In the genomic region with DNA sequence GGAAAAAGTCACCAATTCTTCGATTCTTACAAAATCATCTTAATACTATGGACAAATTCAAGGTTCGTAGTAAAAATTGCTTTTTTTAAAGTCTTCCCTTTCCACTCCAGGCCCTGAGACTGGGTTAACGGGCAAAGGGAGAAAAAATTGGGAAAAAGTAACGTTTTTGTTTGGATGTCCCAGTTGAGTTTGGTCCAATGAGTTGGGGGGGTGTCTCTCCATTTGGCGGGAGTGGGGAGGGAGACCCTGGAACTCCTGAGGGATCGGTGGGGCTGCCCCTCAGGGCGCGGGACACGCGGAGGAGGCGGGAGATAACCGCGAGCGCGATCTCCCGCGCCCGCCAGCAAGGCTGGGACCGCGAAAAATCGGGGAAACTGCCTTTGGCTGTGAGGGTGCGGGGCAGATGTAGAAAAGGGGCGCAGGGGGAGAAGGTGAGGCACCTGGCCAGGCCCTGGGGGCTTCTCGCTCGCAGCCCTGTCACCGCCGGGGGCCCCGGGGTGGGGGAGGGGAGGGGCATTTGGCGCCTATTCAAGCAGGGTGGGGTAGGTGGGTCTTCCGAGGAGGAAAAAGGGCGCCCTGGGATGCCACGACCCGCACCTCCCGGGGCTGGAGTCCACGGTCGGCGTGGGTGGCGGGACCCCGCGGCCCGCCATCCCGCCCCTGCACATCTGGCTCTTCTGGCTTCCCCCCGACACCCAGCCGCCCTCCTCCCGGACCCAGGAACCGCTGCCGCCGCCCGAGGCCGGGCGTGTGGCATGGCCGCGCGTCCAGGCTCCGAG, we compare ENCODE assay signal across 2 cellular contexts.
TF ChIP-seq lines count a peak whose summit lies in the region.

No MANE protein-coding gene starts in this region.

TF ChIP-seq in GM12878, 131 proteins besides CTCF, POLR2A, EP300 and RAD21 (continues in another document):
- TF ChIP-seq HDAC6 (IDR thresholded peaks at IDR 0.05; ENCODE audit: unreplicated experiment) (no peak), SIN3A (IDR thresholded peaks at IDR 0.05; ENCODE audit: low read depth, low read length) (no peak), CBX5 (IDR thresholded peaks at IDR 0.05; ENCODE audit: low read depth) (no peak), BHLHE40 (IDR thresholded peaks at IDR 0.05; ENCODE audit: borderline replicate concordance in 1 of 2, low read depth in 2 of 2, low read length in 1 of 2) (no peak), ZNF622 (IDR thresholded peaks at IDR 0.05) (no peak), SUPT20H (IDR thresholded peaks at IDR 0.05; ENCODE audit: borderline replicate concordance, control insufficient read depth, low read depth, low read length) (no peak), CBFB (IDR thresholded peaks at IDR 0.05; ENCODE audit: low read depth) (no peak), SMARCA5 (IDR thresholded peaks at IDR 0.05) (no peak), IKZF2 (IDR thresholded peaks at IDR 0.05) (peak; percentile 13 to 30; a peak in 1 of 4 replicates), SMAD5 (IDR thresholded peaks at IDR 0.05; ENCODE audit: low read depth) (no peak), CHD2 (IDR thresholded peaks at IDR 0.05; ENCODE audit: borderline replicate concordance, low read depth, low read length) (no peak), HDAC2 (IDR thresholded peaks at IDR 0.05) (no peak), JUND (IDR thresholded peaks at IDR 0.05; ENCODE audit: low read depth, low read length) (no peak), BCL11A (IDR thresholded peaks at IDR 0.05; ENCODE audit: low read depth, low read length) (no peak)
- TF ChIP-seq, protein P1, sequence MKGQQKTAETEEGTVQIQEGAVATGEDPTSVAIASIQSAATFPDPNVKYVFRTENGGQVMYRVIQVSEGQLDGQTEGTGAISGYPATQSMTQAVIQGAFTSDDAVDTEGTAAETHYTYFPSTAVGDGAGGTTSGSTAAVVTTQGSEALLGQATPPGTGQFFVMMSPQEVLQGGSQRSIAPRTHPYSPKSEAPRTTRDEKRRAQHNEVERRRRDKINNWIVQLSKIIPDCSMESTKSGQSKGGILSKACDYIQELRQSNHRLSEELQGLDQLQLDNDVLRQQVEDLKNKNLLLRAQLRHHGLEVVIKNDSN (IDR thresholded peaks at IDR 0.05; ENCODE audit: borderline replicate concordance, extremely low read length, insufficient read depth, low read depth, low read length): no peak
- TF ChIP-seq, protein P2, sequence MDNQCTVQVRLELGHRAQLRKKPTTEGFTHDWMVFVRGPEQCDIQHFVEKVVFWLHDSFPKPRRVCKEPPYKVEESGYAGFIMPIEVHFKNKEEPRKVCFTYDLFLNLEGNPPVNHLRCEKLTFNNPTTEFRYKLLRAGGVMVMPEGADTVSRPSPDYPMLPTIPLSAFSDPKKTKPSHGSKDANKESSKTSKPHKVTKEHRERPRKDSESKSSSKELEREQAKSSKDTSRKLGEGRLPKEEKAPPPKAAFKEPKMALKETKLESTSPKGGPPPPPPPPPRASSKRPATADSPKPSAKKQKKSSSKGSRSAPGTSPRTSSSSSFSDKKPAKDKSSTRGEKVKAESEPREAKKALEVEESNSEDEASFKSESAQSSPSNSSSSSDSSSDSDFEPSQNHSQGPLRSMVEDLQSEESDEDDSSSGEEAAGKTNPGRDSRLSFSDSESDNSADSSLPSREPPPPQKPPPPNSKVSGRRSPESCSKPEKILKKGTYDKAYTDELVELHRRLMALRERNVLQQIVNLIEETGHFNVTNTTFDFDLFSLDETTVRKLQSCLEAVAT (IDR thresholded peaks at IDR 0.05): 0 out of 2 replicates have a peak, but pooled peaks have one; percentile 12
- TF ChIP-seq, protein P3, sequence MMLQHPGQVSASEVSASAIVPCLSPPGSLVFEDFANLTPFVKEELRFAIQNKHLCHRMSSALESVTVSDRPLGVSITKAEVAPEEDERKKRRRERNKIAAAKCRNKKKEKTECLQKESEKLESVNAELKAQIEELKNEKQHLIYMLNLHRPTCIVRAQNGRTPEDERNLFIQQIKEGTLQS (IDR thresholded peaks at IDR 0.05; ENCODE audit: borderline replicate concordance, extremely low read depth, low read depth, low read length): no peak
- TF ChIP-seq, protein P4, sequence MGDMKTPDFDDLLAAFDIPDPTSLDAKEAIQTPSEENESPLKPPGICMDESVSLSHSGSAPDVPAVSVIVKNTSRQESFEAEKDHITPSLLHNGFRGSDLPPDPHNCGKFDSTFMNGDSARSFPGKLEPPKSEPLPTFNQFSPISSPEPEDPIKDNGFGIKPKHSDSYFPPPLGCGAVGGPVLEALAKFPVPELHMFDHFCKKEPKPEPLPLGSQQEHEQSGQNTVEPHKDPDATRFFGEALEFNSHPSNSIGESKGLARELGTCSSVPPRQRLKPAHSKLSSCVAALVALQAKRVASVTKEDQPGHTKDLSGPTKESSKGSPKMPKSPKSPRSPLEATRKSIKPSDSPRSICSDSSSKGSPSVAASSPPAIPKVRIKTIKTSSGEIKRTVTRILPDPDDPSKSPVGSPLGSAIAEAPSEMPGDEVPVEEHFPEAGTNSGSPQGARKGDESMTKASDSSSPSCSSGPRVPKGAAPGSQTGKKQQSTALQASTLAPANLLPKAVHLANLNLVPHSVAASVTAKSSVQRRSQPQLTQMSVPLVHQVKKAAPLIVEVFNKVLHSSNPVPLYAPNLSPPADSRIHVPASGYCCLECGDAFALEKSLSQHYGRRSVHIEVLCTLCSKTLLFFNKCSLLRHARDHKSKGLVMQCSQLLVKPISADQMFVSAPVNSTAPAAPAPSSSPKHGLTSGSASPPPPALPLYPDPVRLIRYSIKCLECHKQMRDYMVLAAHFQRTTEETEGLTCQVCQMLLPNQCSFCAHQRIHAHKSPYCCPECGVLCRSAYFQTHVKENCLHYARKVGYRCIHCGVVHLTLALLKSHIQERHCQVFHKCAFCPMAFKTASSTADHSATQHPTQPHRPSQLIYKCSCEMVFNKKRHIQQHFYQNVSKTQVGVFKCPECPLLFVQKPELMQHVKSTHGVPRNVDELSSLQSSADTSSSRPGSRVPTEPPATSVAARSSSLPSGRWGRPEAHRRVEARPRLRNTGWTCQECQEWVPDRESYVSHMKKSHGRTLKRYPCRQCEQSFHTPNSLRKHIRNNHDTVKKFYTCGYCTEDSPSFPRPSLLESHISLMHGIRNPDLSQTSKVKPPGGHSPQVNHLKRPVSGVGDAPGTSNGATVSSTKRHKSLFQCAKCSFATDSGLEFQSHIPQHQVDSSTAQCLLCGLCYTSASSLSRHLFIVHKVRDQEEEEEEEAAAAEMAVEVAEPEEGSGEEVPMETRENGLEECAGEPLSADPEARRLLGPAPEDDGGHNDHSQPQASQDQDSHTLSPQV (IDR thresholded peaks at IDR 0.05): no peak
- TF ChIP-seq, protein P5, sequence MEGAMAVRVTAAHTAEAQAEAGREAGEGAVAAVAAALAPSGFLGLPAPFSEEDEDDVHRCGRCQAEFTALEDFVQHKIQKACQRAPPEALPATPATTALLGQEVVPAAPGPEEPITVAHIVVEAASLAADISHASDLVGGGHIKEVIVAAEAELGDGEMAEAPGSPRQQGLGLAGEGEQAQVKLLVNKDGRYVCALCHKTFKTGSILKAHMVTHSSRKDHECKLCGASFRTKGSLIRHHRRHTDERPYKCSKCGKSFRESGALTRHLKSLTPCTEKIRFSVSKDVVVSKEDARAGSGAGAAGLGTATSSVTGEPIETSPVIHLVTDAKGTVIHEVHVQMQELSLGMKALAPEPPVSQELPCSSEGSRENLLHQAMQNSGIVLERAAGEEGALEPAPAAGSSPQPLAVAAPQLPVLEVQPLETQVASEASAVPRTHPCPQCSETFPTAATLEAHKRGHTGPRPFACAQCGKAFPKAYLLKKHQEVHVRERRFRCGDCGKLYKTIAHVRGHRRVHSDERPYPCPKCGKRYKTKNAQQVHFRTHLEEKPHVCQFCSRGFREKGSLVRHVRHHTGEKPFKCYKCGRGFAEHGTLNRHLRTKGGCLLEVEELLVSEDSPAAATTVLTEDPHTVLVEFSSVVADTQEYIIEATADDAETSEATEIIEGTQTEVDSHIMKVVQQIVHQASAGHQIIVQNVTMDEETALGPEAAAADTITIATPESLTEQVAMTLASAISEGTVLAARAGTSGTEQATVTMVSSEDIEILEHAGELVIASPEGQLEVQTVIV (IDR thresholded peaks at IDR 0.05; ENCODE audit: borderline replicate concordance, partially characterized antibody): no peak

TF ChIP-seq in liver, 16 proteins besides CTCF, POLR2A, EP300 and RAD21:
- TF ChIP-seq RXRA (IDR thresholded peaks at IDR 0.05): no peak
- TF ChIP-seq TAF1 (conservative IDR thresholded peaks at IDR 0.05): no peak
- TF ChIP-seq HNF4G (IDR thresholded peaks at IDR 0.05): no peak
- no peak for TF ChIP-seq SP1 (IDR thresholded peaks at IDR 0.05)
- TF ChIP-seq GABPA (IDR thresholded peaks at IDR 0.05 in 1 of 2, conservative IDR thresholded peaks at IDR 0.05 in 1 of 2): no peak
- TF ChIP-seq, protein P6, sequence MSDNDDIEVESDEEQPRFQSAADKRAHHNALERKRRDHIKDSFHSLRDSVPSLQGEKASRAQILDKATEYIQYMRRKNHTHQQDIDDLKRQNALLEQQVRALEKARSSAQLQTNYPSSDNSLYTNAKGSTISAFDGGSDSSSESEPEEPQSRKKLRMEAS (IDR thresholded peaks at IDR 0.05): no peak
- TF ChIP-seq, protein P7, sequence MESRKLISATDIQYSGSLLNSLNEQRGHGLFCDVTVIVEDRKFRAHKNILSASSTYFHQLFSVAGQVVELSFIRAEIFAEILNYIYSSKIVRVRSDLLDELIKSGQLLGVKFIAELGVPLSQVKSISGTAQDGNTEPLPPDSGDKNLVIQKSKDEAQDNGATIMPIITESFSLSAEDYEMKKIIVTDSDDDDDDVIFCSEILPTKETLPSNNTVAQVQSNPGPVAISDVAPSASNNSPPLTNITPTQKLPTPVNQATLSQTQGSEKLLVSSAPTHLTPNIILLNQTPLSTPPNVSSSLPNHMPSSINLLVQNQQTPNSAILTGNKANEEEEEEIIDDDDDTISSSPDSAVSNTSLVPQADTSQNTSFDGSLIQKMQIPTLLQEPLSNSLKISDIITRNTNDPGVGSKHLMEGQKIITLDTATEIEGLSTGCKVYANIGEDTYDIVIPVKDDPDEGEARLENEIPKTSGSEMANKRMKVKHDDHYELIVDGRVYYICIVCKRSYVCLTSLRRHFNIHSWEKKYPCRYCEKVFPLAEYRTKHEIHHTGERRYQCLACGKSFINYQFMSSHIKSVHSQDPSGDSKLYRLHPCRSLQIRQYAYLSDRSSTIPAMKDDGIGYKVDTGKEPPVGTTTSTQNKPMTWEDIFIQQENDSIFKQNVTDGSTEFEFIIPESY (IDR thresholded peaks at IDR 0.05): no peak
- no peak for TF ChIP-seq HNF4A (conservative IDR thresholded peaks at IDR 0.05)
- no peak for TF ChIP-seq NR2F2 (IDR thresholded peaks at IDR 0.05)
- TF ChIP-seq, protein P3 (IDR thresholded peaks at IDR 0.05): no peak
- TF ChIP-seq FOXA1 (IDR thresholded peaks at IDR 0.05): no peak
- TF ChIP-seq FOXA2 (IDR thresholded peaks at IDR 0.05): no peak
- TF ChIP-seq YY1 (IDR thresholded peaks at IDR 0.05): no peak
TF ChIP-seq in liver: peak in this region for 0.
